19 cellular contexts compared by ENCODE assay signal in the genomic region with DNA sequence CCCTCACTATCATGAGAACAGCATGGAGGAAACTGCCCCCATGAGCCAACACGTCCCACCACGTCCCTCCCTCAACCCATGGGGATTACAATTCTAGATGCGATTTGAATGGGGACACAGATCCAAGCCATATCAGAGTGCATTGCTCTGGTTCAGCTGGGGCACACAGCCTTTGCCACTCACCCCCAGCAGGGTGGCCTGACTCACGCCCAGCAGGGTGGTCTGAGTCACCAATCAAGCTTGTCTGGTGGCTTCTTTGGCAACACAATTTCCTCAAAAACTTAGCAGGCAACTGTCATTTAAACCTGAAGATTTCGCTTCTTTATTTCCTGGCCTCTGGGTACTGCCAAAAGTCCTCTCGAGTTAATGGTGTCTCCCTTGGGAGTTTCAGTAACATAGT. TPM values are rescaled to one million over a fixed set of nuclear protein-coding genes. Genes with fewer than 3 reads are reported as not detected.
A peak's percentile ranks its signal among the peaks of the same experiment; 100 is the strongest.
DNase-seq lines count a peak whose midpoint lies in the region; ATAC-seq, FAIRE-seq and TF ChIP-seq lines count a peak whose summit lies in the region.
"Had no signal": no experiment of that assay in that cellular context is flagged by ENCODE, and none has a peak within 500 bp of the region (broad histone marks: within the 10 kb centered on the region; RNA-seq: fewer than 3 reads in every experiment).

No MANE protein-coding gene starts in this region.

- no peaks in the 10 kb centered on the region for H3K27me3 ChIP-seq in astrocyte (ENCODE audit: insufficient read depth, low read length)
- H3K27me3 ChIP-seq in neural progenitor cell = no peaks in the 10 kb centered on the region
- H3K27me3 ChIP-seq in small intestine (ENCODE audit: control insufficient read depth in 2 of 2, insufficient read depth in 2 of 2, low read length in 2 of 2) = no peaks in the 10 kb centered on the region
- H3K27me3 ChIP-seq: heart left ventricle had no signal

- DNase-seq in Daoy (ENCODE audit: low read depth) = peak; percentile 84
- DNase-seq in LoVo (ENCODE audit: low spot score) = peak; percentile 90
- no peak for DNase-seq in astrocyte (ENCODE audit: low read depth)
- no peak for DNase-seq in neural progenitor cell (ENCODE audit: low spot score)
- DNase-seq in small intestine = no peak
- DNase-seq: CD4-positive, alpha-beta T cell; heart left ventricle; left colon; NCI-H187 treated with DMSO at 0.1 percent for 48 hours; NCI-H82; stomach had no signal

- H3K27ac ChIP-seq in astrocyte (ENCODE audit: low read depth, low read length) (no peak overlapping the region), neural progenitor cell (no peak overlapping the region), small intestine (ENCODE audit: low read depth in 1 of 2, low read length in 1 of 2) (no peak overlapping the region)
- H3K27ac ChIP-seq: heart left ventricle, stomach had no signal

- FAIRE-seq in astrocyte (lab: Jason Lieb, UNC) (peak; percentile 20), small intestine (lab: Jason Lieb, UNC) (no peak)
- FAIRE-seq: endometrium, K562 had no signal

- H3K36me3 ChIP-seq in astrocyte (ENCODE audit: insufficient read depth, low read length) (no peaks in the 10 kb centered on the region), neural progenitor cell (no peaks in the 10 kb centered on the region), small intestine (ENCODE audit: control insufficient read depth in 2 of 2, insufficient read depth in 2 of 2, low read length in 2 of 2) (no peaks in the 10 kb centered on the region)
- H3K36me3 ChIP-seq: heart left ventricle, stomach had no signal

- no peak overlapping the region for H3K4me3 ChIP-seq in astrocyte (ENCODE audit: insufficient read depth, low read depth, low read length)
- no peak overlapping the region for H3K4me3 ChIP-seq in neural progenitor cell
- H3K4me3 ChIP-seq in small intestine (ENCODE audit: low read depth in 1 of 2, low read length in 2 of 2) = no peak overlapping the region
- H3K4me3 ChIP-seq: heart left ventricle, K562, stomach had no signal

- H3K4me3 Mint-ChIP-seq in astrocyte (ENCODE audit: unreplicated experiment) = no peak overlapping the region
- H3K4me3 Mint-ChIP-seq in neural progenitor cell = no peak overlapping the region
- H3K4me3 Mint-ChIP-seq: activated naive CD4-positive, alpha-beta T cell treated with anti-CD3 and anti-CD28 coated beads, Interleukin-2, amount 50 U/mL, for 24 hours; CD4-positive, alpha-beta T cell; natural killer cell treated with Interleukin-12 subunit alpha and Interleukin-12 subunit beta and Interleukin-15 and Interleukin-18, amount 100 ng/mL, for 72 hours had no signal

- no peak overlapping the region for H3K9ac ChIP-seq in astrocyte (ENCODE audit: low read length)
- no peak overlapping the region for H3K9ac ChIP-seq in neural progenitor cell

- no peaks in the 10 kb centered on the region for H3F3A ChIP-seq in neural progenitor cell (ENCODE audit: low read depth)

- H3K4me1 Mint-ChIP-seq in astrocyte (ENCODE audit: low read depth, unreplicated experiment) (peaks cover 38% of the 10 kb centered on the region), neural progenitor cell (peaks cover 16% of the 10 kb centered on the region)
- H3K4me1 Mint-ChIP-seq: activated naive CD4-positive, alpha-beta T cell treated with anti-CD3 and anti-CD28 coated beads, Interleukin-2, amount 50 U/mL, for 24 hours had no signal

- H3K27ac Mint-ChIP-seq in astrocyte (ENCODE audit: unreplicated experiment) = no peak overlapping the region
- peak overlapping the region; percentile 10 for H3K27ac Mint-ChIP-seq in neural progenitor cell
- H3K27ac Mint-ChIP-seq: activated naive CD4-positive, alpha-beta T cell treated with anti-CD3 and anti-CD28 coated beads, Interleukin-2, amount 50 U/mL, for 24 hours; CD4-positive, alpha-beta T cell; natural killer cell treated with Interleukin-12 subunit alpha and Interleukin-12 subunit beta and Interleukin-15 and Interleukin-18, amount 100 ng/mL, for 72 hours had no signal

- WGBS in small intestine, 3 donors = 77 to 90% (median 78%) methylated on average over 6 of the region's 6 CpGs

- no peak overlapping the region for H2AFZ ChIP-seq in astrocyte (ENCODE audit: low read depth, low read length)
- H2AFZ ChIP-seq in neural progenitor cell (replicated peaks) = no peak overlapping the region

- peaks cover 25% of the 10 kb centered on the region for H3K4me1 ChIP-seq in astrocyte (ENCODE audit: insufficient read depth, low read length)
- no peaks in the 10 kb centered on the region for H3K4me1 ChIP-seq in neural progenitor cell
- peaks cover 0 to 7% of the 10 kb centered on the region in 2 donors for H3K4me1 ChIP-seq in small intestine (ENCODE audit: control insufficient read depth in 2 of 2, insufficient read depth in 1 of 2, low read depth in 1 of 2, low read length in 1 of 2)
- H3K4me1 ChIP-seq: heart left ventricle, stomach had no signal

- H3K4me2 ChIP-seq in astrocyte (ENCODE audit: low read length) (peak overlapping the region; percentile 50), neural progenitor cell (no peak overlapping the region)

- H3K27me3 Mint-ChIP-seq in astrocyte (ENCODE audit: low read depth, unreplicated experiment) (no peaks in the 10 kb centered on the region), neural progenitor cell (ENCODE audit: insufficient read depth, low read depth) (peaks cover 2% of the 10 kb centered on the region)
- H3K27me3 Mint-ChIP-seq: activated naive CD4-positive, alpha-beta T cell treated with anti-CD3 and anti-CD28 coated beads, Interleukin-2, amount 50 U/mL, for 24 hours; natural killer cell treated with Interleukin-12 subunit alpha and Interleukin-12 subunit beta and Interleukin-15 and Interleukin-18, amount 100 ng/mL, for 72 hours had no signal

- H4K20me1 ChIP-seq in astrocyte (ENCODE audit: insufficient read depth, low read length) (no peaks in the 10 kb centered on the region), neural progenitor cell (ENCODE audit: low read depth) (no peaks in the 10 kb centered on the region)

- ATAC-seq in GM18870 (IDR thresholded peaks at IDR 0.05; ENCODE audit: unreplicated experiment) = no peak
- no peak for ATAC-seq in GM18498 (IDR thresholded peaks at IDR 0.05; ENCODE audit: unreplicated experiment)
- ATAC-seq in HG03095 (IDR thresholded peaks at IDR 0.05; ENCODE audit: unreplicated experiment) = no peak
- ATAC-seq: activated CD4-positive, CD25-positive, alpha-beta regulatory T cell treated with anti-CD3 and anti-CD28 coated beads, Interleukin-2, amount 50 U/mL, for 24 hours; heart left ventricle; K562; left colon; natural killer cell treated with Interleukin-12 subunit alpha and Interleukin-12 subunit beta and Interleukin-15 and Interleukin-18, amount 100 ng/mL, for 72 hours had no signal

- H3K79me2 ChIP-seq in astrocyte (ENCODE audit: insufficient read depth, low read length) (no peaks in the 10 kb centered on the region), neural progenitor cell (ENCODE audit: low read depth) (no peaks in the 10 kb centered on the region)

- H3K9me3 Mint-ChIP-seq in astrocyte (ENCODE audit: unreplicated experiment) = no peaks in the 10 kb centered on the region
- no peaks in the 10 kb centered on the region for H3K9me3 Mint-ChIP-seq in neural progenitor cell
- H3K9me3 Mint-ChIP-seq: activated naive CD4-positive, alpha-beta T cell treated with anti-CD3 and anti-CD28 coated beads, Interleukin-2, amount 50 U/mL, for 24 hours had no signal

- H3K36me3 Mint-ChIP-seq in astrocyte (ENCODE audit: low read depth, unreplicated experiment) (no peaks in the 10 kb centered on the region), neural progenitor cell (no peaks in the 10 kb centered on the region)
- H3K36me3 Mint-ChIP-seq: activated naive CD4-positive, alpha-beta T cell treated with anti-CD3 and anti-CD28 coated beads, Interleukin-2, amount 50 U/mL, for 24 hours; natural killer cell treated with Interleukin-12 subunit alpha and Interleukin-12 subunit beta and Interleukin-15 and Interleukin-18, amount 100 ng/mL, for 72 hours had no signal

- H3K9me3 ChIP-seq in astrocyte (ENCODE audit: insufficient read depth, low read depth, low read length) (no peaks in the 10 kb centered on the region), neural progenitor cell (ENCODE audit: low read depth) (no peaks in the 10 kb centered on the region), small intestine (ENCODE audit: control insufficient read depth, low read depth) (no peaks in the 10 kb centered on the region)
- H3K9me3 ChIP-seq: heart left ventricle, stomach had no signal

- TF ChIP-seq CTCF in astrocyte (IDR thresholded peaks at IDR 0.05; ENCODE audit: insufficient read depth, low read depth, low read length) (no peak), neural progenitor cell (IDR thresholded peaks at IDR 0.05) (no peak)

RNA-seq across cellular contexts. Expression of a gene that starts 16.2 kb away (rescaled TPM):
- 0.21 and 0.23 TPM in 2 replicates for total RNA-seq in Daoy (2014; rRNA removed; shearing (Covaris generic))
- total RNA-seq in astrocyte (13.8 and 15.3 TPM in 2 replicates), neural progenitor cell (ENCODE audit: low replicate concordance) (10.8 and 11.9 TPM in 2 replicates)
- polyA plus RNA-seq in small intestine = 1 to 10 TPM in 1 of 3 donors, under 1 TPM in 2; 0.45 to 1.9 (median 0.54) TPM
- total RNA-seq: natural killer cell treated with Interleukin-12 subunit alpha and Interleukin-12 subunit beta and Interleukin-15 and Interleukin-18, amount 100 ng/mL, for 72 hours had no signal
- polyA plus RNA-seq: K562 had no signal

Comparison
In these comparisons a context has a peak if more than half of its experiments do, and no peak if none do; other contexts are left out.
1. DNase-seq: peak in Daoy (single experiment) and LoVo (single experiment); none in astrocyte (single experiment), neural progenitor cell (single experiment) and small intestine (single experiment).